Comparison of ENCODE assay signal across 28 cellular contexts in the genomic region with DNA sequence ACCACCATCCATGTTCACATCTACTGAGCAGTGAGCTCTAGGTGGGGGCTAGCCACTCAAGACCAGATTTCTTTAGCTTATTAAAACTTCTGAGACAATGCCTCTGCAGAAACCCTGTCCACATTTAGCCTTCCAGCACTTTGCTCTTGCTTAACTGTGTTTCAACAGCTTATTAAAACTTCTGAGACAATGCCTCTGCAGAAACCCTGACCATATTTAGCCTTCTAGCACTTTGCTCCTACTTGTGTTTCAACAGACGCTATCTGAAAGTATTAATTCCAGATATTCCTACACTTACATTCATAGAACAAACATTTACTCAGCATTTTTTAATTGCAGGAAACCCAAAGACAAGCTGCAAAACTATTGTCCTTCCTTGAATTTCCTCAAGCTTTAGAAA.
DNase-seq lines count a peak whose midpoint lies in the region; ATAC-seq and TF ChIP-seq lines count a peak whose summit lies in the region.
"Had no signal": no experiment of that assay in that cellular context is flagged by ENCODE, and none has a peak within 500 bp of the region (broad histone marks: within the 10 kb centered on the region; RNA-seq: fewer than 3 reads in every experiment).

No MANE protein-coding gene starts in this region.

- no peaks in the 10 kb centered on the region for H4K20me1 ChIP-seq in OCI-LY7 (ENCODE audit: insufficient read depth, low read length)
- H4K20me1 ChIP-seq: BLaER1 treated with 17β-estradiol and CSF1 and Interleukin-3, amounts not matched to agents 10 nM and 100 nM had no signal

- CTCF ChIA-PET in activated CD8-positive, alpha-beta memory T cell treated with anti-CD3 and anti-CD28 coated beads, Interleukin-2, amount 10 ng/mL, durations not matched to agents 7 days and 5 days (lab: Charles Lee): interaction anchor here (1.4 kb wide), 1 partner anchor 11 kb away, joined by 4 read pairs; no protein-coding TSS in a partner anchor
- CTCF ChIA-PET in OCI-LY7 (lab: Charles Lee; ENCODE audit: unreplicated experiment): no interaction called here

- H3K4me3 Mint-ChIP-seq in activated CD8-positive, alpha-beta memory T cell treated with anti-CD3 and anti-CD28 coated beads, Interleukin-2, amount 10 ng/mL, durations not matched to agents 7 days and 5 days: no peak overlapping the region
- H3K4me3 Mint-ChIP-seq: CD4-positive, alpha-beta memory T cell; GM23338; H9 had no signal

- no peak overlapping the region for H3K27ac ChIP-seq in OCI-LY7 (ENCODE audit: low read depth, low read length, poor library complexity, severe bottlenecking)
- no peak overlapping the region for H3K27ac ChIP-seq in upper lobe of right lung
- H3K27ac ChIP-seq in WERI-Rb-1: no peak overlapping the region
- H3K27ac ChIP-seq: BLaER1 treated with 17β-estradiol and CSF1 and Interleukin-3, amounts not matched to agents 10 nM and 100 nM; Peyer's patch had no signal

- H3K27ac Mint-ChIP-seq in activated CD8-positive, alpha-beta memory T cell treated with anti-CD3 and anti-CD28 coated beads, Interleukin-2, amount 10 ng/mL, durations not matched to agents 7 days and 5 days: peak overlapping the region; percentile 2
- H3K27ac Mint-ChIP-seq: GM23338, H9 had no signal

- no peaks in the 10 kb centered on the region for H3K79me2 ChIP-seq in OCI-LY7 (ENCODE audit: insufficient read depth, low read depth, low read length)

- H3K27me3 ChIP-seq in upper lobe of right lung: no peaks in the 10 kb centered on the region
- H3K27me3 ChIP-seq in WERI-Rb-1 (ENCODE audit: insufficient read depth, low read depth, severe bottlenecking): no peaks in the 10 kb centered on the region
- H3K27me3 ChIP-seq: BLaER1 treated with 17β-estradiol and CSF1 and Interleukin-3, amounts not matched to agents 10 nM and 100 nM; Peyer's patch had no signal

- H3K9me3 Mint-ChIP-seq in activated CD8-positive, alpha-beta memory T cell treated with anti-CD3 and anti-CD28 coated beads, Interleukin-2, amount 10 ng/mL, durations not matched to agents 7 days and 5 days (ENCODE audit: low read depth): no peaks in the 10 kb centered on the region
- H3K9me3 Mint-ChIP-seq: GM23338, H9 had no signal

- no peaks in the 10 kb centered on the region for H3K9me2 ChIP-seq in OCI-LY7 (ENCODE audit: insufficient read depth, low read length)

- TSS peak; percentile 7 for BruUV-seq in OCI-LY7 (replicated peaks; lab: Mats Ljungman, UMichigan)

- POLR2A ChIA-PET in OCI-LY7 (lab: Charles Lee): interaction anchor here (0.6 to 1.3 kb wide), 4 partner anchors 8 to 145 kb away, joined by 3 to 5 read pairs (median 3); no protein-coding TSS in a partner anchor

- DNase-seq in activated CD8-positive, alpha-beta memory T cell treated with anti-CD3 and anti-CD28 coated beads, Interleukin-2, amount 10 ng/mL, durations not matched to agents 7 days and 5 days: no peak
- no peak for DNase-seq in activated CD8-positive, alpha-beta memory T cell treated with anti-CD3 and anti-CD28 coated beads, Interleukin-2, amount 50 U/mL, for 48 hours
- DNase-seq in OCI-LY7 (ENCODE audit: low spot score) (no peak), foreskin melanocyte (peak; percentile 46), upper lobe of right lung (no peak), KG1 (lab: John Stamatoyannopoulos, UW) (no peak), WERI-Rb-1 (no peak)
- DNase-seq in stimulated activated CD8-positive, alpha-beta memory T cell treated with anti-CD3 and anti-CD28 coated beads, Interleukin-4, amount 100 ng/mL, for 48 hours: no peak
- DNase-seq: 8988T; ACHN; AML-193; CD4-positive, alpha-beta memory T cell; COR-L47; EL; GDM1; H9; NCI-H1105 treated with DMSO at 0.1 percent for 48 hours; NCI-H146; NCI-H2029; NCI-H446; NCI-H526 treated with DMSO at 0.1 percent for 48 hours; OCI-M1; Peyer's patch; SHP77 treated with DMSO at 0.1 percent for 48 hours had no signal

- H3K4me2 ChIP-seq in OCI-LY7 (ENCODE audit: low read length): no peak overlapping the region
- H3K4me2 ChIP-seq: BLaER1 treated with 17β-estradiol and CSF1 and Interleukin-3, amounts not matched to agents 10 nM and 100 nM; GM23338 had no signal

- TF ChIP-seq CTCF in OCI-LY7 (conservative IDR thresholded peaks at IDR 0.05; ENCODE audit: low read length) (no peak), upper lobe of right lung (IDR thresholded peaks at IDR 0.05) (no peak), WERI-Rb-1 (IDR thresholded peaks at IDR 0.05; ENCODE audit: low read depth, low read length) (no peak)

- H2AFZ ChIP-seq in OCI-LY7 (ENCODE audit: low read length): no peak overlapping the region
- H2AFZ ChIP-seq: GM23338 had no signal

- H3K9me3 ChIP-seq in OCI-LY7 (ENCODE audit: low read length) (no peaks in the 10 kb centered on the region), upper lobe of right lung (no peaks in the 10 kb centered on the region), WERI-Rb-1 (ENCODE audit: severe bottlenecking) (no peaks in the 10 kb centered on the region)
- H3K9me3 ChIP-seq: BLaER1 treated with 17β-estradiol and CSF1 and Interleukin-3, amounts not matched to agents 10 nM and 100 nM; Peyer's patch had no signal

- no peaks in the 10 kb centered on the region for H3K4me1 ChIP-seq in OCI-LY7 (ENCODE audit: insufficient read depth, low read length, poor library complexity, severe bottlenecking)
- peaks cover 4% of the 10 kb centered on the region for H3K4me1 ChIP-seq in upper lobe of right lung
- H3K4me1 ChIP-seq: Peyer's patch had no signal

- no peak overlapping the region for H3K4me3 ChIP-seq in OCI-LY7 (ENCODE audit: low read depth, low read length, poor library complexity, severe bottlenecking)
- no peak overlapping the region for H3K4me3 ChIP-seq in upper lobe of right lung
- no peak overlapping the region for H3K4me3 ChIP-seq in WERI-Rb-1 (ENCODE audit: low read depth, low read length)
- H3K4me3 ChIP-seq: BLaER1 treated with 17β-estradiol and CSF1 and Interleukin-3, amounts not matched to agents 10 nM and 100 nM; GM12878; GM23338; Peyer's patch had no signal

- no peaks in the 10 kb centered on the region for H3K4me1 Mint-ChIP-seq in activated CD8-positive, alpha-beta memory T cell treated with anti-CD3 and anti-CD28 coated beads, Interleukin-2, amount 10 ng/mL, durations not matched to agents 7 days and 5 days

- peaks cover 38% of the 10 kb centered on the region for H3K36me3 Mint-ChIP-seq in activated CD8-positive, alpha-beta memory T cell treated with anti-CD3 and anti-CD28 coated beads, Interleukin-2, amount 10 ng/mL, durations not matched to agents 7 days and 5 days

- no peaks in the 10 kb centered on the region for H3K27me3 Mint-ChIP-seq in activated CD8-positive, alpha-beta memory T cell treated with anti-CD3 and anti-CD28 coated beads, Interleukin-2, amount 10 ng/mL, durations not matched to agents 7 days and 5 days
- H3K27me3 Mint-ChIP-seq: CD4-positive, alpha-beta memory T cell had no signal

- intact Hi-C loops in OCI-LY7 (cut with micrococcal nuclease; ENCODE audit: unreplicated experiment): no loop called here
- intact Hi-C loops in upper lobe of right lung (cut with DNase I): no loop called here

- peaks cover 95% of the 10 kb centered on the region for H3K36me3 ChIP-seq in OCI-LY7 (ENCODE audit: insufficient read depth, low read length)
- peaks cover 18% of the 10 kb centered on the region for H3K36me3 ChIP-seq in upper lobe of right lung
- peaks cover 16% of the 10 kb centered on the region for H3K36me3 ChIP-seq in WERI-Rb-1

- no peak for ATAC-seq in activated CD8-positive, alpha-beta memory T cell treated with anti-CD3 and anti-CD28 coated beads, Interleukin-2, amount 10 ng/mL, durations not matched to agents 7 days and 5 days
- ATAC-seq in upper lobe of right lung: peak; percentile 59
- ATAC-seq: GM12878, GM23338, HepG2 had no signal
